ENCODE assay signal across 1 cellular context in genomic region chr10:43605850-43606322, GRCh38.
TF ChIP-seq lines count a peak whose summit lies in the region.

No MANE protein-coding gene starts in this region.

TF ChIP-seq in HCT116, 20 proteins besides CTCF, POLR2A, EP300 and RAD21:
- TF ChIP-seq EZH2 (IDR thresholded peaks at IDR 0.05) (no peak), POLR2AphosphoS5 (IDR thresholded peaks at IDR 0.05; ENCODE audit: low read depth, low read length) (no peak), SP1 (IDR thresholded peaks at IDR 0.05; ENCODE audit: low read depth) (no peak), SIN3A (IDR thresholded peaks at IDR 0.05; ENCODE audit: low read depth) (no peak), YY1 (IDR thresholded peaks at IDR 0.05; ENCODE audit: extremely low read depth, insufficient replicate concordance, low read depth, low read length) (no peak), ZNF274 (IDR thresholded peaks at IDR 0.05; ENCODE audit: low read depth, low read length) (no peak), FOSL1 (IDR thresholded peaks at IDR 0.05; ENCODE audit: low read depth) (no peak), REST (IDR thresholded peaks at IDR 0.05; ENCODE audit: low read depth) (no peak), ELF1 (IDR thresholded peaks at IDR 0.05; ENCODE audit: borderline replicate concordance, low read depth) (no peak)
- TF ChIP-seq, protein P1, sequence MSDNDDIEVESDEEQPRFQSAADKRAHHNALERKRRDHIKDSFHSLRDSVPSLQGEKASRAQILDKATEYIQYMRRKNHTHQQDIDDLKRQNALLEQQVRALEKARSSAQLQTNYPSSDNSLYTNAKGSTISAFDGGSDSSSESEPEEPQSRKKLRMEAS (IDR thresholded peaks at IDR 0.05): no peak
